Comparison of ENCODE assay signal across 26 cellular contexts in genomic region chr9:35254237-35254636, GRCh38.
DNase-seq lines count a peak whose midpoint lies in the region; ATAC-seq lines count a peak whose summit lies in the region.
"Had no signal": no experiment of that assay in that cellular context is flagged by ENCODE, and none has a peak within 500 bp of the region (broad histone marks: within the 10 kb centered on the region; RNA-seq: fewer than 3 reads in every experiment).

No MANE protein-coding gene starts in this region.

- H3K4me3 ChIP-seq in Jurkat, Clone E6-1 (ENCODE audit: low read length): no peak overlapping the region
- H3K4me3 ChIP-seq: SJSA1, transverse colon had no signal

- intact Hi-C loops in left colon (cut with DNase I, micrococcal nuclease): no loop called here

- peak; percentile 27 for ATAC-seq in left colon
- ATAC-seq: PC-3 had no signal

- DNase-seq in DMS79 treated with DMSO at 0.1 percent for 48 hours (lab: John Stamatoyannopoulos, UW) (peak; percentile 8), DMS79 (lab: John Stamatoyannopoulos, UW) (no peak), NCI-H510A treated with DMSO at 0.1 percent for 48 hours (lab: John Stamatoyannopoulos, UW) (peak; percentile 14), left colon (no peak), LoVo (ENCODE audit: low spot score) (no peak), NCI-H446 treated with DMSO at 0.1 percent for 48 hours (lab: John Stamatoyannopoulos, UW) (no peak), SKM-1 (lab: John Stamatoyannopoulos, UW; ENCODE audit: unreplicated experiment) (no peak)
- DNase-seq in Jurkat, Clone E6-1 (ENCODE audit: low read depth, low spot score): peak; percentile 6
- DNase-seq: activated CD4-positive, alpha-beta memory T cell treated with anti-CD3 and anti-CD28 coated beads, Interleukin-2, amount 10 ng/mL, durations not matched to agents 7 days and 5 days; activated naive CD4-positive, alpha-beta T cell treated with Interleukin-2 at 50 U/mL for 16 hours; activated T-cell treated with anti-CD3 and anti-CD28 coated beads, Interleukin-2, amount 50 U/mL, for 1 hour; amniotic stem cell; Caco-2; foreskin fibroblast; hippocampal formation; islet precursor cell; mammary epithelial cell; NCI-H1694; NCI-H526 treated with DMSO at 0.1 percent for 48 hours; occipital lobe; PC-3; retina; stimulated activated CD4-positive, alpha-beta T cell treated with anti-CD3 and anti-CD28 coated beads, Interleukin-4, amount 100 ng/mL, for 1 hour; transverse colon; WERI-Rb-1 had no signal

Comparison
In these comparisons a context has a peak if more than half of its experiments do, and no peak if none do; other contexts are left out.
1. DNase-seq: peak in DMS79 treated with DMSO at 0.1 percent for 48 hours (single experiment), Jurkat, Clone E6-1 (single experiment) and NCI-H510A treated with DMSO at 0.1 percent for 48 hours (single experiment); none in DMS79 (single experiment), left colon (0 of 2), LoVo (single experiment), NCI-H446 treated with DMSO at 0.1 percent for 48 hours (single experiment) and SKM-1 (single experiment).